In genomic region chr5:138620661-138621224, GRCh38 we compare ENCODE assay signal across 31 cellular contexts.
"Had no signal": no experiment of that assay in that cellular context is flagged by ENCODE, and none has a peak within 500 bp of the region (broad histone marks: within the 10 kb centered on the region; RNA-seq: fewer than 3 reads in every experiment).

No MANE protein-coding gene starts in this region.

- H3K4me1 ChIP-seq: colonic mucosa, heart right ventricle had no signal

- H3K27me3 ChIP-seq: brain microvascular endothelial cell, colonic mucosa, heart right ventricle had no signal

- H3K9me3 Mint-ChIP-seq: activated B cell treated with CpG ODN at 0.5 μM for 24 hours; activated CD8-positive, alpha-beta T cell treated with anti-CD3 and anti-CD28 coated beads for 36 hours; activated T-cell treated with anti-CD3 and anti-CD28 coated beads, Interleukin-2, amount 50 U/mL, for 4 hours; activated T-helper 17 cell treated with anti-CD3 and anti-CD28 coated beads, Interleukin-2, amount 50 U/mL, for 72 hours; endodermal cell; T-helper 2 cell treated with Interferon-gamma antibody and Interleukin-4, amounts not matched to agents 5 μg/mL and 100 μg/mL, for 36 hours had no signal

- H3K4me3 ChIP-seq: colonic mucosa, heart right ventricle had no signal

- DNase-seq: activated B cell treated with CpG ODN at 0.5 μM for 24 hours; activated CD4-positive, alpha-beta T cell treated with anti-CD3 and anti-CD28 coated beads for 48 hours; activated CD4-positive, alpha-beta T cell treated with anti-CD3 and anti-CD28 coated beads, Interleukin-2, amount 50 U/mL, for 1 hour; activated CD4-positive, alpha-beta T cell treated with anti-CD3 and anti-CD28 coated beads, Interleukin-2, amount 50 U/mL, for 48 hours; activated CD8-positive, alpha-beta memory T cell treated with anti-CD3 and anti-CD28 coated beads for 24 hours; activated CD8-positive, alpha-beta T cell treated with anti-CD3 and anti-CD28 coated beads for 36 hours; activated effector memory CD4-positive, alpha-beta T cell treated with Interleukin-2 at 50 U/mL for 16 hours; activated gamma-delta T cell treated with Interleukin-2 at 50 U/mL for 16 hours; activated naive CD4-positive, alpha-beta T cell treated with anti-CD3 and anti-CD28 coated beads, Interleukin-2, amount 50 U/mL, for 16 hours; activated naive CD4-positive, alpha-beta T cell treated with Interleukin-2 at 50 U/mL for 16 hours; activated T-cell treated with anti-CD3 and anti-CD28 coated beads, Interleukin-2, amount 50 U/mL, for 4 hours; amniotic stem cell; anterior cingulate cortex; brain microvascular endothelial cell; caudate nucleus; colonic mucosa; effector CD8-positive, alpha-beta T cell; foreskin fibroblast; heart right ventricle; T-helper 1 cell; T-helper 17 cell; T1000; WERI-Rb-1 had no signal

- H3K9me3 ChIP-seq: colonic mucosa, heart right ventricle had no signal

- ATAC-seq: activated CD4-positive, CD25-positive, alpha-beta regulatory T cell treated with anti-CD3 and anti-CD28 coated beads, Interleukin-2, amount 50 U/mL, for 24 hours; activated CD8-positive, alpha-beta T cell treated with anti-CD3 and anti-CD28 coated beads for 36 hours; activated T-cell treated with anti-CD3 and anti-CD28 coated beads, Interleukin-2, amount 50 U/mL, for 4 hours; activated T-helper 17 cell treated with anti-CD3 and anti-CD28 coated beads, Interleukin-2, amount 50 U/mL, for 72 hours; heart right ventricle; T-helper 17 cell had no signal

- H3K27ac Mint-ChIP-seq: activated B cell treated with CpG ODN at 0.5 μM for 24 hours; activated CD8-positive, alpha-beta T cell treated with anti-CD3 and anti-CD28 coated beads for 36 hours; activated naive CD8-positive, alpha-beta T cell; activated T-helper 17 cell treated with anti-CD3 and anti-CD28 coated beads, Interleukin-2, amount 50 U/mL, for 72 hours; endodermal cell; T-helper 17 cell; T-helper 2 cell treated with Interferon-gamma antibody and Interleukin-4, amounts not matched to agents 5 μg/mL and 100 μg/mL, for 36 hours had no signal

- H3K36me3 Mint-ChIP-seq: activated naive CD8-positive, alpha-beta T cell had no signal

- H3K27ac ChIP-seq: brain microvascular endothelial cell, colonic mucosa, heart right ventricle, WERI-Rb-1 had no signal

- H3K36me3 ChIP-seq: brain microvascular endothelial cell, colonic mucosa, heart right ventricle, WERI-Rb-1 had no signal

- H3K4me3 Mint-ChIP-seq: activated B cell treated with CpG ODN at 0.5 μM for 24 hours; activated CD8-positive, alpha-beta T cell treated with anti-CD3 and anti-CD28 coated beads for 36 hours; activated naive CD8-positive, alpha-beta T cell; activated T-cell treated with anti-CD3 and anti-CD28 coated beads, Interleukin-2, amount 50 U/mL, for 4 hours; activated T-helper 17 cell treated with anti-CD3 and anti-CD28 coated beads, Interleukin-2, amount 50 U/mL, for 72 hours; endodermal cell; T-helper 17 cell; T-helper 2 cell treated with Interferon-gamma antibody and Interleukin-4, amounts not matched to agents 5 μg/mL and 100 μg/mL, for 36 hours had no signal

- H3K4me1 Mint-ChIP-seq: activated B cell treated with CpG ODN at 0.5 μM for 24 hours; activated T-helper 17 cell treated with anti-CD3 and anti-CD28 coated beads, Interleukin-2, amount 50 U/mL, for 72 hours; endodermal cell had no signal

- FAIRE-seq: astrocyte, bronchial epithelial cell, frontal cortex had no signal
